12 cellular contexts compared by ENCODE assay signal in the genomic region with DNA sequence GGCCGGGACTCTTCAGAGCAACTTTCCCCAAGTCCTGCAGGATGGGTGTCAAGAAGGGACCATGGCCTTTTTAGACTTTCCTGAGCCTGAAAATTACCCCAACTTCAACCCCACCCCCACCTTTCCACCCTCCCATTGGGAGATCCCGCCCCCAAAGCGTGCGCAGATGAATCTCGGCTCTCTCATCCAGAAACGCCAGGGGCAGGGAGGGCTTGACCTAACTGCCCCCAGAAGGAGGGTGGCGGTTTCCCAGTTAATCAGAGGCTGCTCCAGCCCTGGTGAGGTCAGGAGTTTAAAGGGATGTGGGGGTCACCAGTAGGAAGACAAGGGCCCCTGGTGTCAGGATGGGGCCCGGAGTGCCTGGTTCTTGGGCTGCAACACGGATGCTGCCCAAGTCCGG. TPM values are rescaled to one million over a fixed set of nuclear protein-coding genes. Genes with fewer than 3 reads are reported as not detected.
A peak's percentile ranks its signal among the peaks of the same experiment; 100 is the strongest.
DNase-seq lines count a peak whose midpoint lies in the region; TF ChIP-seq lines count a peak whose summit lies in the region.
"Had no signal": no experiment of that assay in that cellular context is flagged by ENCODE, and none has a peak within 500 bp of the region (broad histone marks: within the 10 kb centered on the region; RNA-seq: fewer than 3 reads in every experiment).

No MANE protein-coding gene starts in this region.

- H3K36me3 Mint-ChIP-seq in activated CD4-positive, alpha-beta T cell treated with anti-CD3 and anti-CD28 coated beads, Interleukin-2, amount 10 ng/mL, durations not matched to agents 24 days and 14 days (ENCODE audit: low read depth): no peaks in the 10 kb centered on the region
- no peaks in the 10 kb centered on the region for H3K36me3 Mint-ChIP-seq in activated T-helper 1 cell treated with anti-CD3 and anti-CD28 coated beads, Interleukin-12 subunit alpha, Interleukin-12 subunit beta, Interleukin-2, Interleukin-4 antibody, amounts not matched to agents 30 ng/mL and 10 ng/mL and 1 ng/mL, durations not matched to agents 14 hours and 24 hours and 36 hours (ENCODE audit: low read depth)

- H3K9me3 Mint-ChIP-seq in activated CD4-positive, alpha-beta T cell treated with anti-CD3 and anti-CD28 coated beads, Interleukin-2, amount 10 ng/mL, durations not matched to agents 24 days and 14 days: no peaks in the 10 kb centered on the region
- no peaks in the 10 kb centered on the region for H3K9me3 Mint-ChIP-seq in activated T-helper 1 cell treated with anti-CD3 and anti-CD28 coated beads, Interleukin-12 subunit alpha, Interleukin-12 subunit beta, Interleukin-2, Interleukin-4 antibody, amounts not matched to agents 30 ng/mL and 10 ng/mL and 1 ng/mL, durations not matched to agents 14 hours and 24 hours and 36 hours
- H3K9me3 Mint-ChIP-seq: stimulated activated naive CD8-positive, alpha-beta T cell treated with anti-CD3 and anti-CD28 coated beads, Interleukin-15, amount 100 ng/mL, for 72 hours had no signal

- no peak for DNase-seq in activated CD4-positive, alpha-beta T cell treated with anti-CD3 and anti-CD28 coated beads, Interleukin-2, amount 10 ng/mL, durations not matched to agents 24 days and 14 days
- no peak for DNase-seq in activated CD4-positive, alpha-beta T cell treated with anti-CD3 and anti-CD28 coated beads for 48 hours
- no peak for DNase-seq in activated T-helper 1 cell treated with anti-CD3 and anti-CD28 coated beads, Interleukin-12 subunit alpha, Interleukin-12 subunit beta, Interleukin-2, Interleukin-4 antibody, amounts not matched to agents 30 ng/mL and 10 ng/mL and 1 ng/mL, durations not matched to agents 14 hours and 24 hours and 36 hours (ENCODE audit: low spot score)
- DNase-seq in stomach (no peak), NCI-H1105 (lab: John Stamatoyannopoulos, UW) (no peak), iPS-NIHi11 (ENCODE audit: low spot score) (no peak), germinal center (ENCODE audit: low spot score) (no peak)
- DNase-seq: NCI-H226, T1000 had no signal

- H3K27me3 Mint-ChIP-seq in activated CD4-positive, alpha-beta T cell treated with anti-CD3 and anti-CD28 coated beads, Interleukin-2, amount 10 ng/mL, durations not matched to agents 24 days and 14 days: peaks cover 32% of the 10 kb centered on the region
- H3K27me3 Mint-ChIP-seq in activated T-helper 1 cell treated with anti-CD3 and anti-CD28 coated beads, Interleukin-12 subunit alpha, Interleukin-12 subunit beta, Interleukin-2, Interleukin-4 antibody, amounts not matched to agents 30 ng/mL and 10 ng/mL and 1 ng/mL, durations not matched to agents 14 hours and 24 hours and 36 hours (ENCODE audit: insufficient read depth): peaks cover 34% of the 10 kb centered on the region

- TF ChIP-seq EP300 in stomach (IDR thresholded peaks at IDR 0.05): no peak

- H3K27ac Mint-ChIP-seq in activated CD4-positive, alpha-beta T cell treated with anti-CD3 and anti-CD28 coated beads, Interleukin-2, amount 10 ng/mL, durations not matched to agents 24 days and 14 days: no peak overlapping the region
- H3K27ac Mint-ChIP-seq in activated T-helper 1 cell treated with anti-CD3 and anti-CD28 coated beads, Interleukin-12 subunit alpha, Interleukin-12 subunit beta, Interleukin-2, Interleukin-4 antibody, amounts not matched to agents 30 ng/mL and 10 ng/mL and 1 ng/mL, durations not matched to agents 14 hours and 24 hours and 36 hours: no peak overlapping the region
- H3K27ac Mint-ChIP-seq: stimulated activated naive CD8-positive, alpha-beta T cell treated with anti-CD3 and anti-CD28 coated beads, Interleukin-15, amount 100 ng/mL, for 72 hours had no signal

- WGBS in stomach, 5 donors: 18 to 31% (median 25%) methylated on average over 9 to 10 of the region's 10 CpGs

- H3K9me3 ChIP-seq in stomach: no peaks in the 10 kb centered on the region

- TF ChIP-seq POLR2A in stomach (IDR thresholded peaks at IDR 0.05): no peak

- peak overlapping the region; percentile 40 to 51 (median 42) for H3K4me3 ChIP-seq in stomach

- peak overlapping the region; percentile 57 for H3K4me3 Mint-ChIP-seq in activated CD4-positive, alpha-beta T cell treated with anti-CD3 and anti-CD28 coated beads, Interleukin-2, amount 10 ng/mL, durations not matched to agents 24 days and 14 days
- peak overlapping the region; percentile 39 for H3K4me3 Mint-ChIP-seq in activated T-helper 1 cell treated with anti-CD3 and anti-CD28 coated beads, Interleukin-12 subunit alpha, Interleukin-12 subunit beta, Interleukin-2, Interleukin-4 antibody, amounts not matched to agents 30 ng/mL and 10 ng/mL and 1 ng/mL, durations not matched to agents 14 hours and 24 hours and 36 hours

- peaks cover 19% of the 10 kb centered on the region for H3K4me1 Mint-ChIP-seq in activated CD4-positive, alpha-beta T cell treated with anti-CD3 and anti-CD28 coated beads, Interleukin-2, amount 10 ng/mL, durations not matched to agents 24 days and 14 days
- peaks cover 22% of the 10 kb centered on the region for H3K4me1 Mint-ChIP-seq in activated T-helper 1 cell treated with anti-CD3 and anti-CD28 coated beads, Interleukin-12 subunit alpha, Interleukin-12 subunit beta, Interleukin-2, Interleukin-4 antibody, amounts not matched to agents 30 ng/mL and 10 ng/mL and 1 ng/mL, durations not matched to agents 14 hours and 24 hours and 36 hours (ENCODE audit: low read depth)

- intact Hi-C loops in activated CD4-positive, alpha-beta T cell treated with anti-CD3 and anti-CD28 coated beads, Interleukin-2, amount 10 ng/mL, durations not matched to agents 24 days and 14 days (cut with micrococcal nuclease): no loop called here
- intact Hi-C loops in activated T-helper 1 cell treated with anti-CD3 and anti-CD28 coated beads, Interleukin-12 subunit alpha, Interleukin-12 subunit beta, Interleukin-2, Interleukin-4 antibody, amounts not matched to agents 30 ng/mL and 10 ng/mL and 1 ng/mL, durations not matched to agents 14 hours and 24 hours and 36 hours (cut with micrococcal nuclease): no loop called here
- intact Hi-C loops in stomach (cut with DNase I; ENCODE audit: low total_unique reads): no loop called here

- peaks cover 14 to 24% (median 18%) of the 10 kb centered on the region in 4 donors for H3K4me1 ChIP-seq in stomach

- H3K27ac ChIP-seq in layer of hippocampus (ENCODE audit: low read depth, low read length): peak overlapping the region; percentile 71
- H3K27ac ChIP-seq in stomach: no peak overlapping the region

- H3K36me3 ChIP-seq in stomach: no peaks in the 10 kb centered on the region

- TF ChIP-seq CTCF in stomach (IDR thresholded peaks at IDR 0.05): no peak

- no peaks in the 10 kb centered on the region for H3K27me3 ChIP-seq in layer of hippocampus (ENCODE audit: control insufficient read depth, insufficient read depth, low read length)
- peaks cover 0 to 58% (median 29%) of the 10 kb centered on the region in 3 donors for H3K27me3 ChIP-seq in stomach

RNA-seq across cellular contexts. Expression of a gene that starts 0.5 kb away (rescaled TPM):
- 0.09 and 0.23 TPM in 2 replicates for total RNA-seq in activated CD4-positive, alpha-beta T cell treated with anti-CD3 and anti-CD28 coated beads, Interleukin-2, amount 10 ng/mL, durations not matched to agents 24 days and 14 days
- 0.10 and 0.13 TPM in 2 replicates for total RNA-seq in activated T-helper 1 cell treated with anti-CD3 and anti-CD28 coated beads, Interleukin-12 subunit alpha, Interleukin-12 subunit beta, Interleukin-2, Interleukin-4 antibody, amounts not matched to agents 30 ng/mL and 10 ng/mL and 1 ng/mL, durations not matched to agents 14 hours and 24 hours and 36 hours
- total RNA-seq in stomach: 10 to 100 TPM in 1 of 5 donors, under 1 TPM in 1, not detected in 3; 0.58 to 44.3 TPM
- under 1 TPM; 0.20 to 0.62 (median 0.46) TPM for polyA plus RNA-seq in stomach
- polyA plus RNA-seq: AG04450 had no signal

RNA-seq across cellular contexts. Expression of a gene that starts 35.2 kb away (rescaled TPM):
- not detected in 2 replicates for total RNA-seq in activated CD4-positive, alpha-beta T cell treated with anti-CD3 and anti-CD28 coated beads, Interleukin-2, amount 10 ng/mL, durations not matched to agents 24 days and 14 days
- not detected in 2 replicates for total RNA-seq in activated T-helper 1 cell treated with anti-CD3 and anti-CD28 coated beads, Interleukin-12 subunit alpha, Interleukin-12 subunit beta, Interleukin-2, Interleukin-4 antibody, amounts not matched to agents 30 ng/mL and 10 ng/mL and 1 ng/mL, durations not matched to agents 14 hours and 24 hours and 36 hours
- not detected for total RNA-seq in stomach
- not detected for polyA plus RNA-seq in stomach
- polyA plus RNA-seq: AG04450 had no signal

RNA-seq across cellular contexts. Expression of a gene that starts 40.8 kb away (rescaled TPM):
- 0.28 TPM in 1 of 2 replicates, not detected in the other for total RNA-seq in activated CD4-positive, alpha-beta T cell treated with anti-CD3 and anti-CD28 coated beads, Interleukin-2, amount 10 ng/mL, durations not matched to agents 24 days and 14 days
- not detected in 2 replicates for total RNA-seq in activated T-helper 1 cell treated with anti-CD3 and anti-CD28 coated beads, Interleukin-12 subunit alpha, Interleukin-12 subunit beta, Interleukin-2, Interleukin-4 antibody, amounts not matched to agents 30 ng/mL and 10 ng/mL and 1 ng/mL, durations not matched to agents 14 hours and 24 hours and 36 hours
- not detected for total RNA-seq in stomach
- not detected for polyA plus RNA-seq in stomach
- polyA plus RNA-seq: AG04450 had no signal

RNA-seq across cellular contexts. Expression of a gene that starts 52.5 kb away (rescaled TPM):
- 0.09 and 0.26 TPM in 2 replicates for total RNA-seq in activated CD4-positive, alpha-beta T cell treated with anti-CD3 and anti-CD28 coated beads, Interleukin-2, amount 10 ng/mL, durations not matched to agents 24 days and 14 days
- 0.12 and 0.18 TPM in 2 replicates for total RNA-seq in activated T-helper 1 cell treated with anti-CD3 and anti-CD28 coated beads, Interleukin-12 subunit alpha, Interleukin-12 subunit beta, Interleukin-2, Interleukin-4 antibody, amounts not matched to agents 30 ng/mL and 10 ng/mL and 1 ng/mL, durations not matched to agents 14 hours and 24 hours and 36 hours
- not detected for total RNA-seq in stomach
- polyA plus RNA-seq in stomach: not detected
- polyA plus RNA-seq: AG04450 had no signal
